Comparison of ENCODE assay signal across 19 cellular contexts in genomic region chr7:25553580-25554274, GRCh38.
"Had no signal": no experiment of that assay in that cellular context is flagged by ENCODE, and none has a peak within 500 bp of the region (broad histone marks: within the 10 kb centered on the region; RNA-seq: fewer than 3 reads in every experiment).

No MANE protein-coding gene starts in this region.

- H3K27ac ChIP-seq: dorsolateral prefrontal cortex, epithelial cell of prostate, heart right ventricle, suprapubic skin, vagina had no signal

- H3K4me1 ChIP-seq: suprapubic skin, vagina had no signal

- DNase-seq: activated CD4-positive, alpha-beta memory T cell treated with anti-CD3 and anti-CD28 coated beads, Interleukin-2, amount 10 ng/mL, durations not matched to agents 7 days and 5 days; activated CD4-positive, alpha-beta T cell treated with anti-CD3 and anti-CD28 coated beads for 48 hours; activated CD4-positive, CD25-positive, alpha-beta regulatory T cell; activated CD8-positive, alpha-beta memory T cell treated with anti-CD3 and anti-CD28 coated beads, Interleukin-2, amount 10 ng/mL, durations not matched to agents 7 days and 5 days; amniotic stem cell; central memory CD4-positive, alpha-beta T cell; dorsolateral prefrontal cortex; endodermal cell; foreskin melanocyte; heart right ventricle; immature natural killer cell; mesenchymal stem cell; naive thymus-derived CD8-positive, alpha-beta T cell; stimulated activated CD4-positive, alpha-beta T cell treated with anti-CD3 and anti-CD28 coated beads, Interleukin-12 subunit alpha, Interleukin-12 subunit beta, amount 100 ng/mL, for 4 hours; stimulated activated CD4-positive, alpha-beta T cell treated with anti-CD3 and anti-CD28 coated beads, Interleukin-2, amount 100 ng/mL, for 24 hours; trophoblast cell had no signal

- H3K4me3 ChIP-seq: dorsolateral prefrontal cortex, heart right ventricle, suprapubic skin, vagina had no signal

- H3K27me3 ChIP-seq: suprapubic skin, vagina had no signal

- H3K36me3 ChIP-seq: heart right ventricle, suprapubic skin, vagina had no signal

- H3K9me3 ChIP-seq: suprapubic skin, vagina had no signal
